Comparison of ENCODE assay signal across 8 cellular contexts in genomic region chr19:54390942-54391577, GRCh38. TPM values are rescaled to one million over a fixed set of nuclear protein-coding genes. Genes with fewer than 3 reads are reported as not detected.
A peak's percentile ranks its signal among the peaks of the same experiment; 100 is the strongest.
DNase-seq lines count a peak whose midpoint lies in the region; ATAC-seq, FAIRE-seq and TF ChIP-seq lines count a peak whose summit lies in the region.

No MANE protein-coding gene starts in this region.

- no peaks in the 10 kb centered on the region for H3K36me3 Mint-ChIP-seq in CD4-positive, alpha-beta memory T cell
- no peaks in the 10 kb centered on the region for H3K36me3 Mint-ChIP-seq in progenitor cell of endocrine pancreas (ENCODE audit: insufficient read depth)

- peak in 3 of 4 experiments; percentile 37 to 62 (median 47) for TF ChIP-seq CTCF in gastroesophageal sphincter (IDR thresholded peaks at IDR 0.05)
- TF ChIP-seq CTCF in progenitor cell of endocrine pancreas (IDR thresholded peaks at IDR 0.05; ENCODE audit: unreplicated experiment), result peak; percentile 85
- peak in 1 of 3 donors; percentile 37 for TF ChIP-seq CTCF in lower leg skin (IDR thresholded peaks at IDR 0.05)

- POLR2A ChIA-PET in CD4-positive, alpha-beta memory T cell (lab: Charles Lee; ENCODE audit: partially characterized antibody), result interaction anchor here (0.8 to 4.8 kb wide), 7 partner anchors 13 to 202 kb away, joined by 3 to 74 read pairs (median 4); partner anchors contain the start of gene MBOAT7

- H3K4me3 Mint-ChIP-seq in CD4-positive, alpha-beta memory T cell, result peak overlapping the region; percentile 18 to 85 (median 70)
- H3K4me3 Mint-ChIP-seq in progenitor cell of endocrine pancreas (ENCODE audit: low read depth), result no peak overlapping the region

- CTCF ChIA-PET in CD4-positive, alpha-beta memory T cell (lab: Charles Lee; ENCODE audit: partially characterized antibody), result interaction anchor here (0.7 to 9.2 kb wide), 26 partner anchors 9 to 254 kb away, joined by 3 to 279 read pairs (median 4); partner anchors contain the start of genes CNOT3, LAIR1, LENG9 and MBOAT7

- H3K27me3 Mint-ChIP-seq in CD4-positive, alpha-beta memory T cell, result peaks cover 5 to 11% of the 10 kb centered on the region in 2 donors
- H3K27me3 Mint-ChIP-seq in progenitor cell of endocrine pancreas, result peaks cover 50% of the 10 kb centered on the region

- H3K36me3 ChIP-seq in CD4-positive, alpha-beta memory T cell (ENCODE audit: insufficient read depth, low read length), result no peaks in the 10 kb centered on the region
- no peaks in the 10 kb centered on the region for H3K36me3 ChIP-seq in gastroesophageal sphincter

- FAIRE-seq in RCC 7860 (lab: Jason Lieb, UNC), result no peak

- 8 to 22% methylated on average over 3 to 4 of the region's 7 CpGs for WGBS in gastroesophageal sphincter (ENCODE audit: low coverage in 1 of 2), 2 donors
- 27 to 30% methylated on average over 7 of the region's 7 CpGs for WGBS in lower leg skin, 2 donors

- H3K27ac ChIP-seq in CD4-positive, alpha-beta memory T cell (ENCODE audit: low read depth, low read length), result no peak overlapping the region
- no peak overlapping the region for H3K27ac ChIP-seq in gastroesophageal sphincter

- H3K9me3 Mint-ChIP-seq in CD4-positive, alpha-beta memory T cell, result no peaks in the 10 kb centered on the region
- H3K9me3 Mint-ChIP-seq in progenitor cell of endocrine pancreas (ENCODE audit: low read depth), result no peaks in the 10 kb centered on the region

- peak overlapping the region; percentile 64 to 94 (median 82) for H3K27ac Mint-ChIP-seq in CD4-positive, alpha-beta memory T cell
- no peak overlapping the region for H3K27ac Mint-ChIP-seq in progenitor cell of endocrine pancreas

- TF ChIP-seq EP300 in gastroesophageal sphincter (IDR thresholded peaks at IDR 0.05), result no peak

- no peaks in the 10 kb centered on the region for H3K27me3 ChIP-seq in CD4-positive, alpha-beta memory T cell (ENCODE audit: insufficient read depth, low read length)
- H3K27me3 ChIP-seq in gastroesophageal sphincter, result peaks cover 99% of the 10 kb centered on the region

- intact Hi-C loops in CD4-positive, alpha-beta memory T cell (cut with micrococcal nuclease), result loop anchor here (1.0 kb wide), 1 partner anchor 66 kb away; no protein-coding TSS in a partner anchor
- intact Hi-C loops in lower leg skin (cut with DNase I; ENCODE audit: low total_unique reads), result no loop called here

- peaks cover 38% of the 10 kb centered on the region for H3K4me1 ChIP-seq in CD4-positive, alpha-beta memory T cell (ENCODE audit: insufficient read depth, low read length)
- H3K4me1 ChIP-seq in gastroesophageal sphincter, result no peaks in the 10 kb centered on the region

- no peaks in the 10 kb centered on the region for H3K9me3 ChIP-seq in CD4-positive, alpha-beta memory T cell (ENCODE audit: control insufficient read depth in 1 of 2, low read length in 2 of 2)
- H3K9me3 ChIP-seq in gastroesophageal sphincter, result no peaks in the 10 kb centered on the region

- H3K4me1 Mint-ChIP-seq in CD4-positive, alpha-beta memory T cell, result peaks cover 26 to 41% (median 33%) of the 10 kb centered on the region in 4 donors
- no peaks in the 10 kb centered on the region for H3K4me1 Mint-ChIP-seq in progenitor cell of endocrine pancreas (ENCODE audit: low read depth)

- TF ChIP-seq POLR2A in gastroesophageal sphincter (IDR thresholded peaks at IDR 0.05) (no peak), lower leg skin (IDR thresholded peaks at IDR 0.05) (no peak)

- ATAC-seq in gastroesophageal sphincter (no peak), HG03439 (IDR thresholded peaks at IDR 0.05; ENCODE audit: unreplicated experiment) (no peak)

- DNase-seq in CD4-positive, alpha-beta memory T cell, result peak; percentile 68 to 69 (median 69)
- DNase-seq in HS-27A (ENCODE audit: low read depth), result peak; percentile 20
- peak; percentile 23 for DNase-seq in RCC 7860 (ENCODE audit: low spot score)
- peak; percentile 41 for DNase-seq in activated T-helper 9 cell treated with anti-CD3 and anti-CD28 coated beads, Interleukin-2, amount 50 U/mL, for 16 hours (ENCODE audit: low read depth)
- peak; percentile 60 for DNase-seq in progenitor cell of endocrine pancreas (ENCODE audit: low spot score, unreplicated experiment)
- no peak for DNase-seq in lower leg skin (ENCODE audit: low spot score in 2 of 2)

- no peak overlapping the region for H3K4me3 ChIP-seq in CD4-positive, alpha-beta memory T cell (ENCODE audit: low read length in 2 of 2)
- H3K4me3 ChIP-seq in gastroesophageal sphincter (no peak overlapping the region), lower leg skin (ENCODE audit: low read depth, poor library complexity, severe bottlenecking) (no peak overlapping the region)

RNA-seq across cellular contexts. Expression of gene TTYH1, which starts 24.2 kb away (rescaled TPM):
- not detected for total RNA-seq in CD4-positive, alpha-beta memory T cell
- under 1 TPM in 1 of 2 donors, not detected in 1; 0.29 TPM for polyA plus RNA-seq in CD4-positive, alpha-beta memory T cell
- 10 to 100 TPM in 1 of 4 donors, 1 to 10 TPM in 3; 1.2 to 19.8 (median 5.5) TPM for total RNA-seq in gastroesophageal sphincter
- 133 and 144 TPM in 2 replicates for total RNA-seq in progenitor cell of endocrine pancreas
- total RNA-seq in lower leg skin, result 10 to 100 TPM in 2 of 4 donors, 1 to 10 TPM in 1, under 1 TPM in 1; 0.63 to 17.8 (median 10.8) TPM

RNA-seq across cellular contexts. Expression of gene LAIR1, which starts 26.3 kb away (rescaled TPM):
- 10 to 100 TPM; 57.6 to 59.8 TPM for total RNA-seq in CD4-positive, alpha-beta memory T cell
- polyA plus RNA-seq in CD4-positive, alpha-beta memory T cell, result 10 to 100 TPM; 23.1 to 60.5 TPM
- total RNA-seq in gastroesophageal sphincter (10 to 100 TPM in 2 of 4 donors, 1 to 10 TPM in 2; 4.8 to 22.5 (median 8.3) TPM), progenitor cell of endocrine pancreas (not detected in 2 replicates), lower leg skin (1 to 10 TPM in 2 of 4 donors, under 1 TPM in 2; 0.19 to 4.2 (median 2.0) TPM)

RNA-seq across cellular contexts. Expression of gene LILRA4, which starts 52.1 kb away (rescaled TPM):
- total RNA-seq in CD4-positive, alpha-beta memory T cell, result not detected
- polyA plus RNA-seq in CD4-positive, alpha-beta memory T cell, result under 1 TPM in 1 of 2 donors, not detected in 1; 0.45 TPM
- not detected for total RNA-seq in gastroesophageal sphincter
- not detected in 2 replicates for total RNA-seq in progenitor cell of endocrine pancreas
- total RNA-seq in lower leg skin, result 1 to 10 TPM in 1 of 4 donors, under 1 TPM in 1, not detected in 2; 0.84 to 6.2 TPM

RNA-seq across cellular contexts. Expression of gene LENG8, which starts 57.9 kb away (rescaled TPM):
- 100 to 1,000 TPM; 535 to 565 TPM for total RNA-seq in CD4-positive, alpha-beta memory T cell
- 10 to 100 TPM in 1 of 2 donors, 1 to 10 TPM in 1; 3.1 to 11.3 TPM for polyA plus RNA-seq in CD4-positive, alpha-beta memory T cell
- 100 to 1,000 TPM in 2 of 4 donors, 10 to 100 TPM in 2; 25.4 to 215 (median 80.9) TPM for total RNA-seq in gastroesophageal sphincter
- 188 and 210 TPM in 2 replicates for total RNA-seq in progenitor cell of endocrine pancreas
- 100 to 1,000 TPM in 1 of 4 donors, 10 to 100 TPM in 3; 57.9 to 195 (median 64.1) TPM for total RNA-seq in lower leg skin

Comparison
In these comparisons a context has a peak if more than half of its experiments do, and no peak if none do; other contexts are left out.
1. DNase-seq: peak in CD4-positive, alpha-beta memory T cell (5 of 5), HS-27A (single experiment), RCC 7860 (single experiment), activated T-helper 9 cell treated with anti-CD3 and anti-CD28 coated beads, Interleukin-2, amount 50 U/mL, for 16 hours (single experiment) and progenitor cell of endocrine pancreas (single experiment); none in lower leg skin (0 of 2).